Comparison of ENCODE assay signal across 24 cellular contexts in the genomic region with DNA sequence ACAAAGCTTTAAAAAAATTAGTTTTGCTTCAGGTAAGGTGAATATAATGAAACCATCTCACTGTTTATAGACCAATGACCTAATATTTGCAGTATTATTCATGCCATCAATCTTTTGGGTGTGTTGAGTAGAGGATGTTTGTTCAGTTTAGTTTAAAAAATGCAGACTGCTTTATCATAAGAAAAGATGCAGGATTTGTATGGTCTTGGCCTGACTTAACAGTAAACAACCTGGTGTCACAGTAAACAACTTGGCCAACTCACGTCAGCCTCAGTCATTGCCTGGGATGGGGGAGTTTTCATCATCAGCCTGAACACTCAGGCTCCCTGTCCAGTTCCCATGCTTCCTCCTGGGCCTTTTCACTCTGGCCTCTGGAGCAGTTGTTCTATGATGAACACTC. TPM values are rescaled to one million over a fixed set of nuclear protein-coding genes. Genes with fewer than 3 reads are reported as not detected.
A peak's percentile ranks its signal among the peaks of the same experiment; 100 is the strongest.
DNase-seq lines count a peak whose midpoint lies in the region; ATAC-seq, FAIRE-seq and TF ChIP-seq lines count a peak whose summit lies in the region.
"Had no signal": no experiment of that assay in that cellular context is flagged by ENCODE, and none has a peak within 500 bp of the region (broad histone marks: within the 10 kb centered on the region; RNA-seq: fewer than 3 reads in every experiment).

No MANE protein-coding gene starts in this region.

- no peak overlapping the region for H3K9ac ChIP-seq in skeletal muscle satellite cell (ENCODE audit: low read depth, low read length)
- H3K9ac ChIP-seq: parathyroid adenoma had no signal

- no peak for TF ChIP-seq CTCF in fibroblast of mammary gland (conservative IDR thresholded peaks at IDR 0.05; ENCODE audit: control insufficient read depth, insufficient read depth, low read depth, low read length)
- no peak for TF ChIP-seq CTCF in GM10248 (IDR thresholded peaks at IDR 0.05; ENCODE audit: control extremely low read depth, extremely low read depth, low read depth, missing control alignments)

- DNase-seq in ELR (ENCODE audit: low read depth) (peak; percentile 31), SJSA1 (ENCODE audit: low read depth in 1 of 2, low spot score in 2 of 2) (peak; percentile 41 to 51), fibroblast of mammary gland (ENCODE audit: low read depth) (peak; percentile 71), GM12891 (ENCODE audit: insufficient read length, low spot score) (no peak), GM10248 (ENCODE audit: extremely low spot score) (no peak)
- DNase-seq: activated CD4-positive, alpha-beta T cell treated with anti-CD3 and anti-CD28 coated beads, Interleukin-2, amount 10 ng/mL, durations not matched to agents 7 days and 5 days; aorta; CD4-positive, alpha-beta memory T cell; dermis blood vessel endothelial cell; DMS 273 treated with DMSO at 0.1 percent for 48 hours; foreskin keratinocyte; NCI-H1092; NCI-H2029; NCI-H2227 treated with DMSO at 0.1 percent for 48 hours; NCI-H748 treated with DMSO at 0.1 percent for 48 hours; nephron progenitor cell; stimulated activated naive CD4-positive, alpha-beta T cell treated with Interleukin-2 at 50 U/mL for 16 hours had no signal

- CTCF ChIA-PET in GM10248 (lab: Yijun Ruan, JAX) = interaction anchor here (1.0 to 1.1 kb wide), 2 partner anchors 13 to 22 kb away, joined by 3 to 4 read pairs; no protein-coding TSS in a partner anchor

- H3K4me1 ChIP-seq in SJSA1 (replicated peaks) = peaks cover 33% of the 10 kb centered on the region
- H3K4me1 ChIP-seq in skeletal muscle satellite cell (ENCODE audit: control insufficient read depth, insufficient read depth, low read length) = peaks cover 54% of the 10 kb centered on the region
- H3K4me1 ChIP-seq: foreskin keratinocyte, parathyroid adenoma, right atrium auricular region had no signal

- H3K27ac ChIP-seq in SJSA1 = peak overlapping the region; percentile 61
- H3K27ac ChIP-seq: foreskin keratinocyte, parathyroid adenoma, right atrium auricular region, VCaP had no signal

- H3K27me3 ChIP-seq in SJSA1 (replicated peaks) = no peaks in the 10 kb centered on the region
- no peaks in the 10 kb centered on the region for H3K27me3 ChIP-seq in skeletal muscle satellite cell (ENCODE audit: control insufficient read depth, insufficient read depth, low read length)
- H3K27me3 ChIP-seq: foreskin keratinocyte, right atrium auricular region had no signal

- no peak for FAIRE-seq in GM12891 (lab: Jason Lieb, UNC)
- FAIRE-seq: G401.6, H1 had no signal

- H3K36me3 ChIP-seq in SJSA1 (peaks cover 20% of the 10 kb centered on the region), skeletal muscle satellite cell (ENCODE audit: insufficient read depth, low read length) (peaks cover 55% of the 10 kb centered on the region)
- H3K36me3 ChIP-seq: right atrium auricular region had no signal

- H3K9me3 ChIP-seq in SJSA1 (replicated peaks) (no peaks in the 10 kb centered on the region), skeletal muscle satellite cell (replicated peaks; ENCODE audit: low read length) (no peaks in the 10 kb centered on the region)
- H3K9me3 ChIP-seq: right atrium auricular region had no signal

- H3K4me2 ChIP-seq in skeletal muscle satellite cell (ENCODE audit: low read length) = peak overlapping the region; percentile 36

- POLR2A ChIA-PET in GM10248 (lab: Yijun Ruan, JAX) = no interaction called here

- no peak for TF ChIP-seq POLR2A in GM12891 (IDR thresholded peaks at IDR 0.05; ENCODE audit: low read depth, low read length)

- no peak for ATAC-seq in GM19351 (IDR thresholded peaks at IDR 0.05; ENCODE audit: unreplicated experiment)
- ATAC-seq: foreskin keratinocyte had no signal

- no peak overlapping the region for H3K4me3 ChIP-seq in SJSA1
- H3K4me3 ChIP-seq in fibroblast of mammary gland (ENCODE audit: control insufficient read depth, low read depth, low read length) = no peak overlapping the region
- no peak overlapping the region for H3K4me3 ChIP-seq in skeletal muscle satellite cell (ENCODE audit: low read length)
- H3K4me3 ChIP-seq: right atrium auricular region had no signal

TF ChIP-seq in GM12891, 5 proteins besides CTCF, POLR2A, EP300 and RAD21:
- TF ChIP-seq POU2F2 (IDR thresholded peaks at IDR 0.05; ENCODE audit: low read depth, low read length) = no peak
- no peak for TF ChIP-seq TAF1 (IDR thresholded peaks at IDR 0.05; ENCODE audit: low read depth, low read length)
- no peak for TF ChIP-seq PAX5 (IDR thresholded peaks at IDR 0.05; ENCODE audit: insufficient read depth, low read length, severe bottlenecking)
- no peak for TF ChIP-seq SPI1 (IDR thresholded peaks at IDR 0.05; ENCODE audit: low read depth, low read length)
- TF ChIP-seq POLR2AphosphoS5 (IDR thresholded peaks at IDR 0.05; ENCODE audit: low read depth, low read length) = no peak

RNA-seq across cellular contexts. Expression of a gene that starts 55.1 kb away (rescaled TPM):
- total RNA-seq in SJSA1 (2014; rRNA removed; shearing (Covaris generic)) = 96.3 and 123 TPM in 2 replicates
- 24.6 and 61.4 TPM in 2 replicates for total RNA-seq in skeletal muscle satellite cell (2012; rRNA removed)
- polyA plus RNA-seq in GM12891 (2012; ENCODE audit: low read depth, missing spikeins) = 84.3 TPM

Comparison
In these comparisons a context has a peak if more than half of its experiments do, and no peak if none do; other contexts are left out.
1. DNase-seq: peak in ELR (single experiment), SJSA1 (2 of 2) and fibroblast of mammary gland (single experiment); none in GM12891 (single experiment) and GM10248 (single experiment).